In genomic region chr4:37977471-37978452, GRCh38 we compare ENCODE assay signal across 8 cellular contexts. TPM values are rescaled to one million over a fixed set of nuclear protein-coding genes. Genes with fewer than 3 reads are reported as not detected.
DNase-seq lines count a peak whose midpoint lies in the region; ATAC-seq, FAIRE-seq and TF ChIP-seq lines count a peak whose summit lies in the region.

No MANE protein-coding gene starts in this region.

- H3K4me3 ChIP-seq in NT2/D1 (ENCODE audit: insufficient read length, low read depth) = peak overlapping the region; percentile 69
- peak overlapping the region; percentile 77 for H3K4me3 ChIP-seq in epithelial cell of proximal tubule (ENCODE audit: low read depth, low read length)
- H3K4me3 ChIP-seq in mucosa of rectum (ENCODE audit: low read length in 2 of 2) = peak overlapping the region; percentile 70 to 85

- H3K4me1 ChIP-seq in NT2/D1 (ENCODE audit: insufficient read depth, insufficient read length) (peaks cover 4% of the 10 kb centered on the region), mucosa of rectum (ENCODE audit: control insufficient read depth in 2 of 2, insufficient read depth in 2 of 2, low read length in 2 of 2) (peaks cover 16 to 23% of the 10 kb centered on the region in 2 donors)

- H3K9ac ChIP-seq in NT2/D1 (ENCODE audit: insufficient read length, low read depth) (peak overlapping the region; percentile 67), mucosa of rectum (ENCODE audit: low read depth in 1 of 2, low read length in 2 of 2) (peak overlapping the region; percentile 63 to 88)

- DNase-seq in ACHN (peak; percentile 70), GM18507 (ENCODE audit: extremely low spot score, insufficient read length, low read depth) (peak; percentile 49), NT2/D1 (ENCODE audit: low read depth, low spot score) (no peak), activated T-cell treated with anti-CD3 and anti-CD28 coated beads for 4 hours (peak; percentile 57), epithelial cell of proximal tubule (ENCODE audit: low read depth) (no peak)
- peak; percentile 77 for DNase-seq in stimulated activated CD8-positive, alpha-beta memory T cell treated with anti-CD3 and anti-CD28 coated beads, Interleukin-4, amount 100 ng/mL, for 48 hours

- H3K9me3 ChIP-seq in NT2/D1 (ENCODE audit: insufficient read depth, low read length) = no peaks in the 10 kb centered on the region; the same call in 1 of the 2 replicates
- no peaks in the 10 kb centered on the region for H3K9me3 ChIP-seq in mucosa of rectum (ENCODE audit: control insufficient read depth in 2 of 2, low read length in 2 of 2)

- H3K27ac ChIP-seq in mucosa of rectum (ENCODE audit: low read depth in 2 of 2, low read length in 2 of 2) = peak overlapping the region; percentile 88 to 91

- peak; percentile 43 for TF ChIP-seq CTCF in epithelial cell of proximal tubule (conservative IDR thresholded peaks at IDR 0.05; ENCODE audit: low read depth, low read length)

- in situ Hi-C loops in ACHN (cut with HindIII; ENCODE audit: low pct_ligation_motif_present, low pct_unique_long_range_greater_than_20kb, low sequenced_read_pairs) = no loop called here

- no peaks in the 10 kb centered on the region for H3K36me3 ChIP-seq in NT2/D1 (ENCODE audit: insufficient read depth, insufficient read length, low read length)
- H3K36me3 ChIP-seq in mucosa of rectum (ENCODE audit: control insufficient read depth in 2 of 2, insufficient read depth in 2 of 2, low read length in 2 of 2) = no peaks in the 10 kb centered on the region

- H3K27me3 ChIP-seq in NT2/D1 (ENCODE audit: insufficient read depth, insufficient read length) = no peaks in the 10 kb centered on the region
- no peaks in the 10 kb centered on the region for H3K27me3 ChIP-seq in mucosa of rectum (ENCODE audit: control insufficient read depth in 2 of 2, insufficient read depth in 2 of 2, low read length in 2 of 2)

- peak; percentile 78 for FAIRE-seq in GM18507 (lab: Jason Lieb, UNC)

- ATAC-seq in HG02981 (IDR thresholded peaks at IDR 0.05; ENCODE audit: unreplicated experiment) = peak; percentile 63

RNA-seq across cellular contexts. Expression of gene PTTG2, which starts 17.6 kb away (rescaled TPM):
- total RNA-seq in epithelial cell of proximal tubule = not detected in 2 replicates

Comparison
In these comparisons a context has a peak if more than half of its experiments do, and no peak if none do; other contexts are left out.
1. DNase-seq: peak in ACHN (single experiment), GM18507 (single experiment), activated T-cell treated with anti-CD3 and anti-CD28 coated beads for 4 hours (single experiment) and stimulated activated CD8-positive, alpha-beta memory T cell treated with anti-CD3 and anti-CD28 coated beads, Interleukin-4, amount 100 ng/mL, for 48 hours (single experiment); none in NT2/D1 (single experiment) and epithelial cell of proximal tubule (single experiment).
2. Peak in every context shown above with its lines, with median percentiles within 50 percentile points of each other: H3K4me3 ChIP-seq.